9 cellular contexts compared by ENCODE assay signal in the genomic region with DNA sequence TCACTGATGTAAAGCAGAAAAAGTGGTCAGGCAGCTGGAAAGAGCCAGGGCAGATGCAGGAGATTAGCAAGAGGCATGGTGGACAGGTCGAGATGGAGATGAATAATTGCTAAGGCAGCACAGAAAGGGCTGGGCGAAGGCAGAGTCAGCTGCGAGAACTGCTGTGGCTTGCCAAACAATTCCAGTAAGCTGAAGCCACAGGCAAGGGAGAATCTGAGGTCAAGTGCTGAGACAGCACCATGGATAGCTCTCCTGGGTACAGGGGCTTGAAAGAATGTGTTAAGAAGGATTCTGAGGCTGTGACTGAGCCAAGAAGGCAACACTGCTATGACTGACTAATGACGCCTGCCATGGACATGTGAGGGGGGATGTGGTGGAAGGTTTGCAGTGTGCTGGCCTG.
A peak's percentile ranks its signal among the peaks of the same experiment; 100 is the strongest.
DNase-seq lines count a peak whose midpoint lies in the region; ATAC-seq, FAIRE-seq and TF ChIP-seq lines count a peak whose summit lies in the region.
"Had no signal": no experiment of that assay in that cellular context is flagged by ENCODE, and none has a peak within 500 bp of the region (broad histone marks: within the 10 kb centered on the region; RNA-seq: fewer than 3 reads in every experiment).

No MANE protein-coding gene starts in this region.

- no peaks in the 10 kb centered on the region for H3K4me1 ChIP-seq in GM12878 (ENCODE audit: control insufficient read depth, insufficient read depth, low read length)
- H3K4me1 ChIP-seq in right cardiac atrium (ENCODE audit: control insufficient read depth, insufficient read depth, low read length), result peaks cover 2% of the 10 kb centered on the region

- RAD21 ChIA-PET in GM12878 (lab: Charles Lee; ENCODE audit: unreplicated experiment), result no interaction called here

- H3K27ac ChIP-seq in GM12878 (ENCODE audit: control insufficient read depth, insufficient read depth) (no peak overlapping the region), right cardiac atrium (ENCODE audit: low read length) (no peak overlapping the region)
- H3K27ac ChIP-seq: spleen had no signal

- no peaks in the 10 kb centered on the region for H3K36me3 Mint-ChIP-seq in type B pancreatic cell

- WGBS in GM12878 (ENCODE audit: insufficient coverage, insufficient replicate concordance, low lambda C conversion rate, missing lambda C conversion rate), result 13% methylated on average over 4 of the region's 4 CpGs
- WGBS in right cardiac atrium, result 51% methylated on average over 4 of the region's 4 CpGs

- TF ChIP-seq EP300 in GM12878 (IDR thresholded peaks at IDR 0.05; ENCODE audit: borderline replicate concordance in 1 of 2, control insufficient read depth in 1 of 2, low read depth in 2 of 2, low read length in 2 of 2), result no peak

- H4K20me1 ChIP-seq in GM12878 (ENCODE audit: control insufficient read depth, insufficient read depth), result no peaks in the 10 kb centered on the region

- no peaks in the 10 kb centered on the region for H3K79me2 ChIP-seq in GM12878 (ENCODE audit: control insufficient read depth, insufficient read depth, low read length)

- no TSS peak for BruUV-seq in GM12878 (replicated peaks; lab: Mats Ljungman, UMichigan)

- in situ Hi-C loops in GM12878 (cut with MboI), result no loop called here

- intact Hi-C loops in GM12878 (cut with micrococcal nuclease; ENCODE audit: unreplicated experiment) (no loop called here), right cardiac atrium (cut with DNase I) (loop anchor here in 1 of 4 donors (10.0 kb wide), 1 partner anchor 240 kb away; the partner anchor contains the start of gene THBD)

- TF ChIP-seq CTCF in GM12878 (IDR thresholded peaks at IDR 0.05 in 2 of 3, conservative IDR thresholded peaks at IDR 0.05 in 1 of 3; ENCODE audit: control insufficient read depth in 2 of 3, extremely low read depth in 1 of 3, insufficient read depth in 1 of 3, low read depth in 3 of 3, low read length in 3 of 3), result no peak
- no peak for TF ChIP-seq CTCF in type B pancreatic cell (conservative IDR thresholded peaks at IDR 0.05)

- H3K4me1 Mint-ChIP-seq in type B pancreatic cell (ENCODE audit: unreplicated experiment), result peaks cover 42% of the 10 kb centered on the region

- no peaks in the 10 kb centered on the region for H3K36me3 ChIP-seq in GM12878 (ENCODE audit: control insufficient read depth in 2 of 2, insufficient read depth in 2 of 2, low read length in 1 of 2)
- H3K36me3 ChIP-seq: spleen had no signal

- H3K9me3 ChIP-seq in GM12878 (replicated peaks; ENCODE audit: control insufficient read depth, insufficient read depth, low read length) (no peaks in the 10 kb centered on the region), right cardiac atrium (ENCODE audit: control insufficient read depth, low read length) (no peaks in the 10 kb centered on the region)
- H3K9me3 ChIP-seq: spleen had no signal

- H3K27me3 Mint-ChIP-seq in type B pancreatic cell, result peaks cover 48% of the 10 kb centered on the region

- CTCF ChIA-PET in GM12878 (lab: Yijun Ruan, JAX), result no interaction called here

- no peak overlapping the region for H2AFZ ChIP-seq in GM12878 (ENCODE audit: control insufficient read depth, low read depth, low read length)

- no peak for ATAC-seq in GM12878
- ATAC-seq in right cardiac atrium, result peak; percentile 84 to 86

- H3K4me3 ChIP-seq in GM12878 (no peak overlapping the region), right cardiac atrium (ENCODE audit: low read length) (no peak overlapping the region)
- H3K4me3 ChIP-seq: spleen had no signal

- POLR2A ChIA-PET in GM12878 (lab: Charles Lee), result no interaction called here

- peaks cover 4% of the 10 kb centered on the region for H3K9me3 Mint-ChIP-seq in type B pancreatic cell

- peak overlapping the region; percentile 15 for H3K4me3 Mint-ChIP-seq in type B pancreatic cell

- no peak for FAIRE-seq in GM12878 (lab: Jason Lieb, UNC)

- no peak for TF ChIP-seq POLR2A in GM12878 (IDR thresholded peaks at IDR 0.05; ENCODE audit: low read depth, low read length)

- DNase-seq in HT1080 (ENCODE audit: low read depth) (peak; percentile 67), GM12878 (ENCODE audit: low read depth, low spot score) (no peak), right cardiac atrium (peak; percentile 49 to 77 (median 77)), type B pancreatic cell (ENCODE audit: extremely low spot score, unreplicated experiment) (no peak), ecto neural progenitor cell (ENCODE audit: low spot score) (no peak), NOMO-1 (lab: John Stamatoyannopoulos, UW; ENCODE audit: unreplicated experiment in 2 of 2) (no peak), pons (ENCODE audit: low spot score) (no peak)
- DNase-seq: NCI-H524, spleen had no signal

- SMC1A ChIA-PET in GM12878 (lab: Charles Lee; ENCODE audit: uncharacterized antibody, unreplicated experiment), result no interaction called here

- no peak overlapping the region for H3K27ac Mint-ChIP-seq in type B pancreatic cell

- no peak overlapping the region for H3K9ac ChIP-seq in GM12878 (ENCODE audit: control insufficient read depth, insufficient read depth, low read length)

- no peak for TF ChIP-seq RAD21 in GM12878 (IDR thresholded peaks at IDR 0.05; ENCODE audit: insufficient read depth, low read depth, low read length)

- H3K27me3 ChIP-seq in GM12878 (replicated peaks in 1 of 2; ENCODE audit: control insufficient read depth in 2 of 2, insufficient read depth in 2 of 2, low read length in 1 of 2), result no peaks in the 10 kb centered on the region
- no peaks in the 10 kb centered on the region for H3K27me3 ChIP-seq in right cardiac atrium (ENCODE audit: control insufficient read depth, insufficient read depth)
- H3K27me3 ChIP-seq: spleen had no signal

- no peak overlapping the region for H3K4me2 ChIP-seq in GM12878 (ENCODE audit: control insufficient read depth, insufficient read depth)

TF ChIP-seq in GM12878, 131 proteins besides CTCF, POLR2A, EP300 and RAD21:
- TF ChIP-seq, protein P1, sequence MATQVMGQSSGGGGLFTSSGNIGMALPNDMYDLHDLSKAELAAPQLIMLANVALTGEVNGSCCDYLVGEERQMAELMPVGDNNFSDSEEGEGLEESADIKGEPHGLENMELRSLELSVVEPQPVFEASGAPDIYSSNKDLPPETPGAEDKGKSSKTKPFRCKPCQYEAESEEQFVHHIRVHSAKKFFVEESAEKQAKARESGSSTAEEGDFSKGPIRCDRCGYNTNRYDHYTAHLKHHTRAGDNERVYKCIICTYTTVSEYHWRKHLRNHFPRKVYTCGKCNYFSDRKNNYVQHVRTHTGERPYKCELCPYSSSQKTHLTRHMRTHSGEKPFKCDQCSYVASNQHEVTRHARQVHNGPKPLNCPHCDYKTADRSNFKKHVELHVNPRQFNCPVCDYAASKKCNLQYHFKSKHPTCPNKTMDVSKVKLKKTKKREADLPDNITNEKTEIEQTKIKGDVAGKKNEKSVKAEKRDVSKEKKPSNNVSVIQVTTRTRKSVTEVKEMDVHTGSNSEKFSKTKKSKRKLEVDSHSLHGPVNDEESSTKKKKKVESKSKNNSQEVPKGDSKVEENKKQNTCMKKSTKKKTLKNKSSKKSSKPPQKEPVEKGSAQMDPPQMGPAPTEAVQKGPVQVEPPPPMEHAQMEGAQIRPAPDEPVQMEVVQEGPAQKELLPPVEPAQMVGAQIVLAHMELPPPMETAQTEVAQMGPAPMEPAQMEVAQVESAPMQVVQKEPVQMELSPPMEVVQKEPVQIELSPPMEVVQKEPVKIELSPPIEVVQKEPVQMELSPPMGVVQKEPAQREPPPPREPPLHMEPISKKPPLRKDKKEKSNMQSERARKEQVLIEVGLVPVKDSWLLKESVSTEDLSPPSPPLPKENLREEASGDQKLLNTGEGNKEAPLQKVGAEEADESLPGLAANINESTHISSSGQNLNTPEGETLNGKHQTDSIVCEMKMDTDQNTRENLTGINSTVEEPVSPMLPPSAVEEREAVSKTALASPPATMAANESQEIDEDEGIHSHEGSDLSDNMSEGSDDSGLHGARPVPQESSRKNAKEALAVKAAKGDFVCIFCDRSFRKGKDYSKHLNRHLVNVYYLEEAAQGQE (IDR thresholded peaks at IDR 0.05; ENCODE audit: low read depth, low read length), result peak; percentile 73
- TF ChIP-seq RCOR1 (conservative IDR thresholded peaks at IDR 0.05; ENCODE audit: low read depth, low read length) (no peak), YBX1 (IDR thresholded peaks at IDR 0.05) (no peak)

Comparison
In these comparisons a context has a peak if more than half of its experiments do, and no peak if none do; other contexts are left out.
1. DNase-seq: peak in HT1080 (single experiment) and right cardiac atrium (3 of 3); none in GM12878 (single experiment), type B pancreatic cell (single experiment), ecto neural progenitor cell (single experiment), NOMO-1 (0 of 2) and pons (single experiment).